ENCODE assay signal across 17 cellular contexts in genomic region chr19:48120505-48120904, GRCh38.
"Had no signal": no experiment of that assay in that cellular context is flagged by ENCODE, and none has a peak within 500 bp of the region (broad histone marks: within the 10 kb centered on the region; RNA-seq: fewer than 3 reads in every experiment).

No MANE protein-coding gene starts in this region.

- H3K9me3 ChIP-seq: gastrocnemius medialis, heart right ventricle, neutrophil, testis, transverse colon had no signal

- H3K36me3 ChIP-seq: gastrocnemius medialis had no signal

- H3K4me3 ChIP-seq: coronary artery, dorsolateral prefrontal cortex, gastrocnemius medialis, heart right ventricle, skin epidermis, testis, transverse colon had no signal

- DNase-seq: dorsolateral prefrontal cortex; effector CD8-positive, alpha-beta T cell; gastrocnemius medialis; heart right ventricle; hypothalamus; islet precursor cell; mammary epithelial cell; naive thymus-derived CD4-positive, alpha-beta T cell; stimulated activated CD4-positive, alpha-beta T cell treated with anti-CD3 and anti-CD28 coated beads, Interleukin-2, amount 100 ng/mL, for 24 hours; stimulated activated CD4-positive, alpha-beta T cell treated with anti-CD3 and anti-CD28 coated beads, Interleukin-4, amount 100 ng/mL, for 4 hours; stimulated activated naive B cell treated with anti-CD40 and anti-IgM and Interleukin-4, amounts not matched to agents 10 μg/mL and 1 μg/mL and 100 μg/mL, for 72 hours; stimulated activated naive CD8-positive, alpha-beta T cell treated with anti-CD3 and anti-CD28 coated beads, Interleukin-15, amount 100 ng/mL, for 72 hours; testis; transverse colon had no signal

- H3K27ac ChIP-seq: coronary artery, gastrocnemius medialis, neutrophil, testis, transverse colon had no signal

- H3K4me1 ChIP-seq: gastrocnemius medialis, transverse colon had no signal

- H3K27me3 ChIP-seq: dorsolateral prefrontal cortex, gastrocnemius medialis, heart right ventricle, neutrophil, testis, transverse colon had no signal
